29 cellular contexts compared by ENCODE assay signal in the genomic region with DNA sequence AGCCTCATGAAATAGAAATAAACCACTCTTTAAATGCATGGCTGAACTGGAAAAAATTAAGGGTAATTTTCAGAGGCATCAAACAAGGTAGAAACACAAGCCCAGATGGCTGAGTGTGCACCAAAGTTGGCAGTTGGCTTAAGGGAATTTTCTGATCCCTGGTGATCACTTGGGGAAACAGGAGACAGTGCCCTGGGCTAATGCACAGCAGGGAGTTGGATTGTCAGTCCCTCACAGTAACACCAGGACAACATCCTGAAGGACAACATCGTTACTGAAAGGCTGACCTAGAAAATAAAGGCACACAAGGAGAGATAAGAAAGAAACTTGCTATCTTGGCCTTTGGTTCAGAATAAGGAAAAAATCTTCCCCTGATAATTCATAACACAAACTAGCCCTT.
DNase-seq lines count a peak whose midpoint lies in the region; ATAC-seq, FAIRE-seq and TF ChIP-seq lines count a peak whose summit lies in the region.
"Had no signal": no experiment of that assay in that cellular context is flagged by ENCODE, and none has a peak within 500 bp of the region (broad histone marks: within the 10 kb centered on the region; RNA-seq: fewer than 3 reads in every experiment).

No MANE protein-coding gene starts in this region.

- H3K4me1 ChIP-seq in trophoblast cell (ENCODE audit: control insufficient read depth in 1 of 2, insufficient read depth in 2 of 2, low read length in 2 of 2): peaks cover 2 to 3% of the 10 kb centered on the region in 2 experiments
- H3K4me1 ChIP-seq in heart left ventricle: no peaks in the 10 kb centered on the region
- H3K4me1 ChIP-seq in right cardiac atrium (ENCODE audit: control insufficient read depth, insufficient read depth, low read length): no peaks in the 10 kb centered on the region
- H3K4me1 ChIP-seq: body of pancreas, gastrocnemius medialis, transverse colon had no signal

- H2BK120ac ChIP-seq in trophoblast cell (ENCODE audit: insufficient read depth, low read length, poor library complexity): no peak overlapping the region

- no peak overlapping the region for H2BK12ac ChIP-seq in trophoblast cell (ENCODE audit: low read length)

- H4K91ac ChIP-seq in trophoblast cell (ENCODE audit: low read depth, low read length): peak overlapping the region; percentile 20

- H3K36me3 Mint-ChIP-seq in glutamatergic neuron (ENCODE audit: unreplicated experiment): no peaks in the 10 kb centered on the region
- H3K36me3 Mint-ChIP-seq: IgD-negative memory B cell; naive thymus-derived CD8-positive, alpha-beta T cell had no signal

- H4K12ac ChIP-seq in trophoblast cell (ENCODE audit: low read depth, low read length): no peak overlapping the region

- H4K8ac ChIP-seq in trophoblast cell (ENCODE audit: low read depth, low read length): no peak overlapping the region

- peak; percentile 68 for FAIRE-seq in H54 (lab: Jason Lieb, UNC)
- FAIRE-seq: GM18507 had no signal

- H3K4me1 Mint-ChIP-seq in glutamatergic neuron (ENCODE audit: low read depth, unreplicated experiment): peaks cover 20% of the 10 kb centered on the region
- H3K4me1 Mint-ChIP-seq: IgD-negative memory B cell; naive thymus-derived CD8-positive, alpha-beta T cell had no signal

- H2BK5ac ChIP-seq in trophoblast cell (ENCODE audit: low read depth, low read length, poor library complexity): no peak overlapping the region

- H3K9ac ChIP-seq in trophoblast cell (ENCODE audit: low read length): no peak overlapping the region

- peak overlapping the region; percentile 65 for H3K27ac Mint-ChIP-seq in glutamatergic neuron (ENCODE audit: unreplicated experiment)
- H3K27ac Mint-ChIP-seq: IgD-negative memory B cell; naive thymus-derived CD8-positive, alpha-beta T cell had no signal

- no peak overlapping the region for H3K4me3 ChIP-seq in trophoblast cell (ENCODE audit: low read depth, low read length)
- H3K4me3 ChIP-seq in heart left ventricle: no peak overlapping the region
- no peak overlapping the region for H3K4me3 ChIP-seq in right cardiac atrium (ENCODE audit: low read length)
- H3K4me3 ChIP-seq: body of pancreas, dorsolateral prefrontal cortex, gastrocnemius medialis, transverse colon had no signal

- ATAC-seq in heart left ventricle (no peak), right cardiac atrium (no peak)
- ATAC-seq: body of pancreas; gastrocnemius medialis; left ventricle myocardium superior; naive thymus-derived CD8-positive, alpha-beta T cell had no signal

- H2AFZ ChIP-seq in trophoblast cell (ENCODE audit: insufficient read depth, low read length, poor library complexity): no peak overlapping the region

- no peaks in the 10 kb centered on the region for H3K9me3 ChIP-seq in trophoblast cell (ENCODE audit: insufficient read depth, low read depth, low read length)
- H3K9me3 ChIP-seq in heart left ventricle: no peaks in the 10 kb centered on the region
- no peaks in the 10 kb centered on the region for H3K9me3 ChIP-seq in right cardiac atrium (ENCODE audit: control insufficient read depth, low read length)
- H3K9me3 ChIP-seq: body of pancreas, gastrocnemius medialis, transverse colon had no signal

- no peaks in the 10 kb centered on the region for H3K79me2 ChIP-seq in trophoblast cell (ENCODE audit: control insufficient read depth, insufficient read depth, low read length, poor library complexity)

- H3K27ac ChIP-seq in trophoblast cell (ENCODE audit: low read depth, low read length): peak overlapping the region; percentile 61
- no peak overlapping the region for H3K27ac ChIP-seq in heart left ventricle
- H3K27ac ChIP-seq in right cardiac atrium (ENCODE audit: low read length): no peak overlapping the region
- H3K27ac ChIP-seq: body of pancreas, dorsolateral prefrontal cortex, gastrocnemius medialis, transverse colon had no signal

- no peak overlapping the region for H3K14ac ChIP-seq in trophoblast cell (ENCODE audit: low read length)

- peaks cover 2% of the 10 kb centered on the region for H3K79me1 ChIP-seq in trophoblast cell (ENCODE audit: low read length)

- DNase-seq in H54 (ENCODE audit: insufficient read length, low spot score) (no peak), NCI-H2171 (lab: John Stamatoyannopoulos, UW) (peak; percentile 58), glutamatergic neuron (peak; percentile 27), trophoblast cell (no peak), heart left ventricle (no peak), right cardiac atrium (no peak), SIG-M5 (lab: John Stamatoyannopoulos, UW) (no peak)
- DNase-seq: activated CD4-positive, alpha-beta T cell treated with anti-CD3 and anti-CD28 coated beads for 48 hours; activated CD8-positive, alpha-beta memory T cell treated with anti-CD3 and anti-CD28 coated beads for 24 hours; activated gamma-delta T cell treated with Interleukin-2 at 50 U/mL for 16 hours; activated T-cell treated with anti-CD3 and anti-CD28 coated beads, Interleukin-2, amount 50 U/mL, for 1 hour; body of pancreas; C1 segment of cervical spinal cord; cerebellar nuclear complex; COR-L47; DMS79; dorsolateral prefrontal cortex; gastrocnemius medialis; hypothalamus; islet precursor cell; left ventricle myocardium superior; naive thymus-derived CD8-positive, alpha-beta T cell; NCI-H1092 treated with DMSO at 0.1 percent for 48 hours; NCI-H2029; NCI-H2227 treated with DMSO at 0.1 percent for 48 hours; retina; transverse colon had no signal

- H3K27me3 ChIP-seq in trophoblast cell (ENCODE audit: insufficient read depth, low read length) (no peaks in the 10 kb centered on the region), heart left ventricle (peaks cover 0 to 4% (median 0%) of the 10 kb centered on the region in 9 donors), right cardiac atrium (ENCODE audit: control insufficient read depth, insufficient read depth) (no peaks in the 10 kb centered on the region)
- H3K27me3 ChIP-seq: body of pancreas, gastrocnemius medialis, transverse colon had no signal

- no peaks in the 10 kb centered on the region for H3K36me3 ChIP-seq in trophoblast cell (ENCODE audit: control insufficient read depth in 1 of 2, insufficient read depth in 2 of 2, low read length in 2 of 2)
- H3K36me3 ChIP-seq in heart left ventricle: no peaks in the 10 kb centered on the region
- H3K36me3 ChIP-seq: gastrocnemius medialis, transverse colon had no signal

- H3K18ac ChIP-seq in trophoblast cell (ENCODE audit: low read length): no peak overlapping the region

- no peak overlapping the region for H3K23ac ChIP-seq in trophoblast cell (ENCODE audit: low read length)

- no peak overlapping the region for H2AK5ac ChIP-seq in trophoblast cell (ENCODE audit: low read length)

- intact Hi-C loops in heart left ventricle (cut with DNase I): no loop called here
- intact Hi-C loops in right cardiac atrium (cut with DNase I): no loop called here

- WGBS in trophoblast cell (ENCODE audit: extremely low coverage, insufficient coverage, insufficient read length): no CpG with 5 or more reads among the region's 1 CpG
- WGBS in heart left ventricle, 4 donors: 11 to 26% (median 17%) methylated on average over 1 of the region's 1 CpG
- 19% methylated on average over 1 of the region's 1 CpG for WGBS in right cardiac atrium

- H3K9me3 Mint-ChIP-seq in glutamatergic neuron (ENCODE audit: unreplicated experiment): peaks cover 2% of the 10 kb centered on the region

- no peak for TF ChIP-seq POLR2A in H54 (IDR thresholded peaks at IDR 0.05; ENCODE audit: low read depth, low read length)
- no peak for TF ChIP-seq POLR2A in heart left ventricle (IDR thresholded peaks at IDR 0.05)

- H3K27me3 Mint-ChIP-seq in glutamatergic neuron (ENCODE audit: unreplicated experiment): no peaks in the 10 kb centered on the region

- no peak overlapping the region for H3K4me2 ChIP-seq in trophoblast cell (ENCODE audit: low read length)

- H3K4me3 Mint-ChIP-seq in glutamatergic neuron (ENCODE audit: unreplicated experiment): peak overlapping the region; percentile 4
- H3K4me3 Mint-ChIP-seq: IgD-negative memory B cell; naive thymus-derived CD8-positive, alpha-beta T cell had no signal

- H3K4ac ChIP-seq in trophoblast cell (ENCODE audit: low read depth, low read length): no peak overlapping the region

- TF ChIP-seq CTCF in glutamatergic neuron (IDR thresholded peaks at IDR 0.05; ENCODE audit: partially characterized antibody, unreplicated experiment): no peak
- no peak for TF ChIP-seq CTCF in heart left ventricle (IDR thresholded peaks at IDR 0.05)

Comparison
In these comparisons a context has a peak if more than half of its experiments do, and no peak if none do; other contexts are left out.
1. DNase-seq: peak in NCI-H2171 (single experiment) and glutamatergic neuron (single experiment); none in H54 (single experiment), trophoblast cell (0 of 2), heart left ventricle (0 of 5), right cardiac atrium (0 of 3) and SIG-M5 (single experiment).